In genomic region chr14:66568220-66568619, GRCh38 we compare ENCODE assay signal across 19 cellular contexts.
"Had no signal": no experiment of that assay in that cellular context is flagged by ENCODE, and none has a peak within 500 bp of the region (broad histone marks: within the 10 kb centered on the region; RNA-seq: fewer than 3 reads in every experiment).

No MANE protein-coding gene starts in this region.

- H3K4me3 ChIP-seq: cardiac muscle cell, colonic mucosa, left lung, stomach, thoracic aorta had no signal

- ATAC-seq: activated CD8-positive, alpha-beta T cell treated with anti-CD3 and anti-CD28 coated beads, Interleukin-2, amount 10 ng/mL, durations not matched to agents 7 days and 5 days; activated naive CD8-positive, alpha-beta T cell treated with anti-CD3 and anti-CD28 coated beads, Interleukin-2, amount 50 U/mL, for 24 hours; effector memory CD8-positive, alpha-beta T cell; left lung; T-cell; WTC11 had no signal

- DNase-seq: activated CD4-positive, alpha-beta T cell treated with anti-CD3 and anti-CD28 coated beads for 48 hours; activated CD8-positive, alpha-beta memory T cell treated with anti-CD3 and anti-CD28 coated beads, Interleukin-2, amount 50 U/mL, for 48 hours; activated CD8-positive, alpha-beta T cell treated with anti-CD3 and anti-CD28 coated beads, Interleukin-2, amount 10 ng/mL, durations not matched to agents 7 days and 5 days; activated naive CD4-positive, alpha-beta T cell; activated naive CD8-positive, alpha-beta T cell treated with anti-CD3 and anti-CD28 coated beads, Interleukin-2, amount 50 U/mL, for 24 hours; colonic mucosa; effector memory CD8-positive, alpha-beta T cell; head of caudate nucleus; left lung; mesendoderm; nephron progenitor cell; stimulated activated CD4-positive, alpha-beta T cell treated with anti-CD3 and anti-CD28 coated beads, Interleukin-15, amount 100 ng/mL, for 24 hours; stimulated activated CD4-positive, alpha-beta T cell treated with anti-CD3 and anti-CD28 coated beads, Interleukin-4, amount 100 ng/mL, for 4 hours; stomach; T-cell had no signal

- H3K27ac ChIP-seq: cardiac muscle cell, colonic mucosa, left lung, stomach, thoracic aorta had no signal

- FAIRE-seq: astrocyte had no signal
